In genomic region chr14:22656226-22656625, GRCh38 we compare ENCODE assay signal across 30 cellular contexts. TPM values are rescaled to one million over a fixed set of nuclear protein-coding genes. Genes with fewer than 3 reads are reported as not detected.
"Had no signal": no experiment of that assay in that cellular context is flagged by ENCODE, and none has a peak within 500 bp of the region (broad histone marks: within the 10 kb centered on the region; RNA-seq: fewer than 3 reads in every experiment).

No MANE protein-coding gene starts in this region.

- H3K4me3 Mint-ChIP-seq: activated CD8-positive, alpha-beta memory T cell treated with anti-CD3 and anti-CD28 coated beads, Interleukin-2, amount 10 ng/mL, durations not matched to agents 7 days and 5 days; activated CD8-positive, alpha-beta T cell treated with anti-CD3 and anti-CD28 coated beads, Interleukin-2, amount 10 ng/mL, durations not matched to agents 7 days and 5 days; activated naive CD8-positive, alpha-beta T cell; brain; dendritic cell treated with granulocyte-macrophage colony-stimulating factor and Interleukin-4, amounts not matched to agents 40 ng/mL and 50 ng/mL, for 4 days; natural killer cell; stimulated activated naive CD8-positive, alpha-beta T cell treated with anti-CD3 and anti-CD28 coated beads, Interleukin-15, Interleukin-2, amounts not matched to agents 100 ng/mL and 50 ng/mL, for 24 hours; type B pancreatic cell; WTC11 had no signal

- H3K27me3 Mint-ChIP-seq: activated CD8-positive, alpha-beta memory T cell treated with anti-CD3 and anti-CD28 coated beads, Interleukin-2, amount 10 ng/mL, durations not matched to agents 7 days and 5 days; activated naive CD8-positive, alpha-beta T cell; stimulated activated naive CD8-positive, alpha-beta T cell treated with anti-CD3 and anti-CD28 coated beads, Interleukin-15, Interleukin-2, amounts not matched to agents 100 ng/mL and 50 ng/mL, for 24 hours; type B pancreatic cell had no signal

- DNase-seq: activated CD4-positive, alpha-beta T cell treated with anti-CD3 and anti-CD28 coated beads for 1 hour; activated CD8-positive, alpha-beta memory T cell treated with anti-CD3 and anti-CD28 coated beads, Interleukin-2, amount 10 ng/mL, durations not matched to agents 7 days and 5 days; activated CD8-positive, alpha-beta T cell treated with anti-CD3 and anti-CD28 coated beads, Interleukin-2, amount 10 ng/mL, durations not matched to agents 7 days and 5 days; activated T-cell treated with anti-CD3 and anti-CD28 coated beads, Interleukin-2, amount 50 U/mL, for 48 hours; adrenal gland; aorta; esophagus squamous epithelium; glutamatergic neuron; natural killer cell; posterior cingulate gyrus; right lobe of liver; SK-N-SH; stimulated activated CD4-positive, alpha-beta T cell treated with anti-CD3 and anti-CD28 coated beads, Interleukin-4, amount 100 ng/mL, for 1 hour; substantia nigra; T-helper 2 cell had no signal

- H3K27ac ChIP-seq: adrenal gland, cardiac muscle cell, epithelial cell of prostate, esophagus squamous epithelium, right lobe of liver had no signal

- H3K9me3 ChIP-seq: adrenal gland, esophagus squamous epithelium, right lobe of liver, SK-N-SH had no signal

- H3K27ac Mint-ChIP-seq: activated CD8-positive, alpha-beta memory T cell treated with anti-CD3 and anti-CD28 coated beads, Interleukin-2, amount 10 ng/mL, durations not matched to agents 7 days and 5 days; activated CD8-positive, alpha-beta T cell treated with anti-CD3 and anti-CD28 coated beads, Interleukin-2, amount 10 ng/mL, durations not matched to agents 7 days and 5 days; activated naive CD8-positive, alpha-beta T cell; activated T-helper 2 cell treated with anti-CD3 and anti-CD28 coated beads, Interferon-gamma antibody, Interleukin-2, Interleukin-4, amounts not matched to agents 10 μg/mL and 5 μg/mL and 100 μg/mL, durations not matched to agents 14 hours and 24 hours and 36 hours; brain; dendritic cell treated with granulocyte-macrophage colony-stimulating factor and Interleukin-4, amounts not matched to agents 40 ng/mL and 50 ng/mL, for 4 days; natural killer cell; stimulated activated naive CD8-positive, alpha-beta T cell treated with anti-CD3 and anti-CD28 coated beads, Interleukin-15, Interleukin-2, amounts not matched to agents 100 ng/mL and 50 ng/mL, for 24 hours; type B pancreatic cell; WTC11 had no signal

- H3K4me3 ChIP-seq: adrenal gland, cardiac muscle cell, esophagus squamous epithelium, right lobe of liver had no signal

- H3K36me3 Mint-ChIP-seq: activated CD8-positive, alpha-beta memory T cell treated with anti-CD3 and anti-CD28 coated beads, Interleukin-2, amount 10 ng/mL, durations not matched to agents 7 days and 5 days; activated naive CD8-positive, alpha-beta T cell; brain; natural killer cell; type B pancreatic cell; WTC11 had no signal

- H3K9me3 Mint-ChIP-seq: activated T-helper 2 cell treated with anti-CD3 and anti-CD28 coated beads, Interferon-gamma antibody, Interleukin-2, Interleukin-4, amounts not matched to agents 10 μg/mL and 5 μg/mL and 100 μg/mL, durations not matched to agents 14 hours and 24 hours and 36 hours; brain; dendritic cell treated with granulocyte-macrophage colony-stimulating factor and Interleukin-4, amounts not matched to agents 40 ng/mL and 50 ng/mL, for 4 days; natural killer cell; stimulated activated naive CD8-positive, alpha-beta T cell treated with anti-CD3 and anti-CD28 coated beads, Interleukin-15, Interleukin-2, amounts not matched to agents 100 ng/mL and 50 ng/mL, for 24 hours; type B pancreatic cell; WTC11 had no signal

- H3K4me1 Mint-ChIP-seq: natural killer cell had no signal

- ATAC-seq: activated CD8-positive, alpha-beta memory T cell treated with anti-CD3 and anti-CD28 coated beads, Interleukin-2, amount 10 ng/mL, durations not matched to agents 7 days and 5 days; activated CD8-positive, alpha-beta T cell treated with anti-CD3 and anti-CD28 coated beads, Interleukin-2, amount 10 ng/mL, durations not matched to agents 7 days and 5 days; natural killer cell; right lobe of liver; WTC11 had no signal

RNA-seq across cellular contexts. Expression of gene OR6J1, which starts 12.1 kb away (rescaled TPM):
- total RNA-seq: activated CD8-positive, alpha-beta memory T cell treated with anti-CD3 and anti-CD28 coated beads, Interleukin-2, amount 10 ng/mL, durations not matched to agents 7 days and 5 days; activated CD8-positive, alpha-beta T cell treated with anti-CD3 and anti-CD28 coated beads, Interleukin-2, amount 10 ng/mL, durations not matched to agents 7 days and 5 days; activated T-helper 2 cell treated with anti-CD3 and anti-CD28 coated beads, Interferon-gamma antibody, Interleukin-2, Interleukin-4, amounts not matched to agents 10 μg/mL and 5 μg/mL and 100 μg/mL, durations not matched to agents 14 hours and 24 hours and 36 hours; adrenal gland; aorta; cardiac muscle cell; cerebellum; esophagus squamous epithelium; frontal cortex; lower leg skin; mononuclear cell; natural killer cell; omental fat pad; right lobe of liver; skeletal muscle tissue; WTC11 had no signal
